31 cellular contexts compared by ENCODE assay signal in the genomic region with DNA sequence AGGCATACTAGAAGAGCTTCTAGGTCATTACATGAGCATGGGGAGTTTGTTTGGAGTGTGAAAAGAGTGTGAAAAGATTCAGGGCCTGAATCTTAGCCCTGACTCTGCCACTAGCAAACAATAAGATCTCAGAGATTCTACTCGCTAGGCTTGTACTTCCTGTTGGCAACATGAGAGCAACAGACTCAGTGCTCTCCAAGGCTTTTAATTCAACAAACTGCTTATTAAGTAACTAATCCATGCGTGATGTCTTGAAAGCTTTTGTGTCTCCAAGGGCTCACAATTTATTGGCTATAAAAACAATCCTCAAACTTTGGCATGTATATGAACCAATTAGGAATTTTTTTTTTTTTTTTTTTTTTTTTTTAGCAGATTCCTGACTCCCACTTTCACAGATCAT.
A peak's percentile ranks its signal among the peaks of the same experiment; 100 is the strongest.
DNase-seq lines count a peak whose midpoint lies in the region; ATAC-seq, FAIRE-seq and TF ChIP-seq lines count a peak whose summit lies in the region.
"Had no signal": no experiment of that assay in that cellular context is flagged by ENCODE, and none has a peak within 500 bp of the region (broad histone marks: within the 10 kb centered on the region; RNA-seq: fewer than 3 reads in every experiment).

No MANE protein-coding gene starts in this region.

- no peak overlapping the region for H3K27ac Mint-ChIP-seq in GM23338
- H3K27ac Mint-ChIP-seq: activated CD4-positive, alpha-beta T cell treated with anti-CD3 and anti-CD28 coated beads for 36 hours; mesothelial cell of epicardium; naive thymus-derived CD4-positive, alpha-beta T cell; stimulated activated effector memory CD8-positive, alpha-beta T cell treated with anti-CD3 and anti-CD28 coated beads, Interleukin-12 subunit alpha, Interleukin-12 subunit beta, amount 100 ng/mL, for 72 hours; T-helper 17 cell had no signal

- ATAC-seq in GM23338 (no peak), GM18517 (IDR thresholded peaks at IDR 0.05; ENCODE audit: unreplicated experiment) (no peak), HG02763 (IDR thresholded peaks at IDR 0.05; ENCODE audit: unreplicated experiment) (no peak), GM18909 (IDR thresholded peaks at IDR 0.05; ENCODE audit: poor library complexity, unreplicated experiment) (no peak)
- ATAC-seq: activated CD4-positive, alpha-beta T cell treated with anti-CD3 and anti-CD28 coated beads for 36 hours; foreskin keratinocyte; K562; left lobe of liver; naive thymus-derived CD4-positive, alpha-beta T cell; stimulated activated effector memory CD8-positive, alpha-beta T cell treated with anti-CD3 and anti-CD28 coated beads, Interleukin-12 subunit alpha, Interleukin-12 subunit beta, amount 100 ng/mL, for 72 hours; T-helper 17 cell had no signal

- H3K36me3 Mint-ChIP-seq in GM23338 (ENCODE audit: low read depth): no peaks in the 10 kb centered on the region
- H3K36me3 Mint-ChIP-seq: brain; mesothelial cell of epicardium; naive thymus-derived CD4-positive, alpha-beta T cell; stimulated activated effector memory CD8-positive, alpha-beta T cell treated with anti-CD3 and anti-CD28 coated beads, Interleukin-12 subunit alpha, Interleukin-12 subunit beta, amount 100 ng/mL, for 72 hours had no signal

- H2AFZ ChIP-seq in GM23338: no peak overlapping the region

- peaks cover 7% of the 10 kb centered on the region for H3K27me3 Mint-ChIP-seq in GM23338 (ENCODE audit: insufficient read depth, low read depth, poor library complexity)
- H3K27me3 Mint-ChIP-seq: brain, T-helper 17 cell had no signal

- no peaks in the 10 kb centered on the region for H3K9me3 ChIP-seq in A673 (ENCODE audit: low read depth, low read length, poor library complexity, severe bottlenecking)
- H3K9me3 ChIP-seq: spleen had no signal

- peak; percentile 72 for DNase-seq in A673 (ENCODE audit: low spot score)
- no peak for DNase-seq in GM23338 (ENCODE audit: low spot score)
- peak; percentile 16 for DNase-seq in NCI-H2227 (lab: John Stamatoyannopoulos, UW; ENCODE audit: unreplicated experiment)
- no peak for DNase-seq in AG20443 (ENCODE audit: low spot score)
- DNase-seq: ACHN; activated CD4-positive, alpha-beta T cell treated with anti-CD3 and anti-CD28 coated beads for 36 hours; activated CD8-positive, alpha-beta memory T cell treated with anti-CD3 and anti-CD28 coated beads for 24 hours; activated gamma-delta T cell treated with Interleukin-2 at 50 U/mL for 16 hours; activated T-cell treated with anti-CD3 and anti-CD28 coated beads, Interleukin-2, amount 50 U/mL, for 1 hour; C1 segment of cervical spinal cord; effector CD4-positive, alpha-beta T cell; erythroblast; foreskin keratinocyte; naive thymus-derived CD4-positive, alpha-beta T cell; NCI-H187; NCI-H446 treated with DMSO at 0.1 percent for 48 hours; spleen; stimulated activated CD4-positive, alpha-beta T cell treated with anti-CD3 and anti-CD28 coated beads, Interleukin-2, amount 100 ng/mL, for 48 hours; substantia nigra; T-helper 17 cell had no signal

- TF ChIP-seq CTCF in A673 (conservative IDR thresholded peaks at IDR 0.05; ENCODE audit: low read depth, low read length) (no peak), GM23338 (conservative IDR thresholded peaks at IDR 0.05; ENCODE audit: low read depth in 2 of 2) (no peak)

- POLR2A ChIA-PET in A673 (lab: Charles Lee; ENCODE audit: low non-redundant PET): no interaction called here

- H3K4me3 ChIP-seq in A673 (ENCODE audit: low read depth, low read length, poor library complexity, severe bottlenecking): no peak overlapping the region
- H3K4me3 ChIP-seq in GM23338: no peak overlapping the region
- H3K4me3 ChIP-seq: K562, SK-N-MC, spleen had no signal

- intact Hi-C loops in A673 (cut with micrococcal nuclease; ENCODE audit: unreplicated experiment): no loop called here

- BruUV-seq in A673 (replicated peaks; lab: Mats Ljungman, UMichigan): no TSS peak

- H3K4me2 ChIP-seq in GM23338: no peak overlapping the region

- CTCF ChIA-PET in A673 (lab: Charles Lee): no interaction called here

- peak; percentile 27 for FAIRE-seq in islet of Langerhans (lab: Jason Lieb, UNC)
- FAIRE-seq: K562 had no signal

- H3K27me3 ChIP-seq in A673 (replicated peaks; ENCODE audit: insufficient read depth, low read depth, low read length, poor library complexity) (no peaks in the 10 kb centered on the region), GM23338 (ENCODE audit: insufficient read depth) (no peaks in the 10 kb centered on the region)
- H3K27me3 ChIP-seq: foreskin keratinocyte, spleen had no signal

- H4K20me1 ChIP-seq in GM23338 (replicated peaks; ENCODE audit: insufficient read depth): no peaks in the 10 kb centered on the region

- no peaks in the 10 kb centered on the region for H3K9me3 Mint-ChIP-seq in GM23338
- H3K9me3 Mint-ChIP-seq: brain; mesothelial cell of epicardium; naive thymus-derived CD4-positive, alpha-beta T cell; stimulated activated effector memory CD8-positive, alpha-beta T cell treated with anti-CD3 and anti-CD28 coated beads, Interleukin-12 subunit alpha, Interleukin-12 subunit beta, amount 100 ng/mL, for 72 hours had no signal

- H3K4me3 Mint-ChIP-seq in GM23338: no peak overlapping the region
- H3K4me3 Mint-ChIP-seq: activated CD4-positive, alpha-beta T cell treated with anti-CD3 and anti-CD28 coated beads for 36 hours; brain; mesothelial cell of epicardium; naive thymus-derived CD4-positive, alpha-beta T cell; stimulated activated effector memory CD8-positive, alpha-beta T cell treated with anti-CD3 and anti-CD28 coated beads, Interleukin-12 subunit alpha, Interleukin-12 subunit beta, amount 100 ng/mL, for 72 hours; T-helper 17 cell had no signal

- H3K36me3 ChIP-seq in A673 (ENCODE audit: insufficient read depth, low read length, poor library complexity, severe bottlenecking): no peaks in the 10 kb centered on the region
- no peaks in the 10 kb centered on the region for H3K36me3 ChIP-seq in GM23338 (ENCODE audit: insufficient read depth)
- H3K36me3 ChIP-seq: spleen had no signal

- H3K79me2 ChIP-seq in GM23338 (replicated peaks; ENCODE audit: insufficient read depth): 0 out of 2 replicates have a peak, but pooled peaks cover 3% of the 10 kb centered on the region

- H3K4me1 Mint-ChIP-seq in GM23338: peaks cover 42% of the 10 kb centered on the region
- H3K4me1 Mint-ChIP-seq: naive thymus-derived CD4-positive, alpha-beta T cell; stimulated activated effector memory CD8-positive, alpha-beta T cell treated with anti-CD3 and anti-CD28 coated beads, Interleukin-12 subunit alpha, Interleukin-12 subunit beta, amount 100 ng/mL, for 72 hours; T-helper 17 cell had no signal

- H3K9me2 ChIP-seq in GM23338 (ENCODE audit: insufficient read depth): peaks cover 4% of the 10 kb centered on the region; the same call in 1 of the 2 replicates

- H3K27ac ChIP-seq in A673 (ENCODE audit: low read depth, low read length, poor library complexity, severe bottlenecking): no peak overlapping the region
- peak overlapping the region; percentile 82 for H3K27ac ChIP-seq in GM23338 (ENCODE audit: low read depth)
- H3K27ac ChIP-seq: foreskin keratinocyte, RWPE1, SK-N-MC, spleen had no signal

- H3F3A ChIP-seq in GM23338 (replicated peaks; ENCODE audit: low read depth): no peaks in the 10 kb centered on the region

- H3K4me1 ChIP-seq in A673 (ENCODE audit: insufficient read depth, low read length, poor library complexity, severe bottlenecking): peaks cover 14% of the 10 kb centered on the region
- peaks cover 36% of the 10 kb centered on the region for H3K4me1 ChIP-seq in GM23338 (ENCODE audit: insufficient read depth)
- H3K4me1 ChIP-seq: foreskin keratinocyte, spleen had no signal

TF ChIP-seq in GM23338, 12 proteins besides CTCF, POLR2A, EP300 and RAD21 (continues in another document):
- no peak for TF ChIP-seq ZNF331 (CRISPR knock-in tag; IDR thresholded peaks at IDR 0.05; ENCODE audit: low read depth)
- no peak for TF ChIP-seq JUNB (IDR thresholded peaks at IDR 0.05; ENCODE audit: unreplicated experiment)
- no peak for TF ChIP-seq STAT1 (IDR thresholded peaks at IDR 0.05; ENCODE audit: unreplicated experiment)
- no peak for TF ChIP-seq EZH2 (IDR thresholded peaks at IDR 0.05; ENCODE audit: low read depth, unreplicated experiment)
- TF ChIP-seq CREB1 (CRISPR knock-in tag; IDR thresholded peaks at IDR 0.05; ENCODE audit: low read depth): no peak
- no peak for TF ChIP-seq ETS1 (IDR thresholded peaks at IDR 0.05)
- TF ChIP-seq POLR2AphosphoS5 (IDR thresholded peaks at IDR 0.05; ENCODE audit: low read depth): no peak

Comparison
In these comparisons a context has a peak if more than half of its experiments do, and no peak if none do; other contexts are left out.
1. DNase-seq: peak in A673 (single experiment) and NCI-H2227 (single experiment); none in GM23338 (single experiment) and AG20443 (single experiment).